In the genomic region with DNA sequence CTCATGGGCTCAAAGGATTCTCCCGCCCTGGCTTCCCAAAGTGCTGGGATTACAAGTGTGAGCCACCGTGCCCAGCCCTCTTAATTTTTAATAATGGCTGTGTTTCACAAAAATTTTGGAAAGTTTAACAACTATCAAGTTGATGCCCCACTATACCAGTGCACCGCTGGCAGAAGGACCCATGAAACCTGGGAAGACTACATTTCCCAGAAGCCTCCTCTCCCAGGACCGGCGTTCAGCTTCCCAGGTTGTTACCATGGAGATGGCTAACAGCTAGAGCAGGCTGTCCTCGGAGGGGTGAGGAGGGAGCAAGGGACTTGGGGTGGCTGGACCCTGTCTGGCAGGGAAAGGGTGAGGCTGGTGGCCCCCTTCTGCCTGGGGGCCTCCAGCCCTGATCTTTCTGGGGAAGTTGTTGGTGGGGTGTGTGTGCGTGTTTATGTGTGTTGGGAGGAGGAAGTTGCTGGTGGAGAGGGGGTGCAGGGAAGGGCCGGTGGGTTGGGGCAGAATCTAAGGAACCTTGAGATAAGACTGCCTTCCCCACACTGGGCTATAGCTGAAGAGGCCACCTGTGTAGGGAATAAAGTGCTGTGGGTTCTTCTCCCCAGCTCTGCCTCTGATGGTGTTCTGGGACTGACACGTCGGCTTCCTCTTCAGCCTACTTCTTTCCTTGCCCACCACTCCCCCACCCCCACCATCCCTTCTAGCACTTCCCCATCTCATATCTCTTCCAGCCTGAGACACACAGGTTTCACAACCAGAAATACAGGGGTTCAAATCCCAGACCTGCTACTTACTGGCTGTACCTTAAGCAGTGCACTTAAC, we compare ENCODE assay signal across 1 cellular context.
TF ChIP-seq lines count a peak whose summit lies in the region.

A gene with protein sequence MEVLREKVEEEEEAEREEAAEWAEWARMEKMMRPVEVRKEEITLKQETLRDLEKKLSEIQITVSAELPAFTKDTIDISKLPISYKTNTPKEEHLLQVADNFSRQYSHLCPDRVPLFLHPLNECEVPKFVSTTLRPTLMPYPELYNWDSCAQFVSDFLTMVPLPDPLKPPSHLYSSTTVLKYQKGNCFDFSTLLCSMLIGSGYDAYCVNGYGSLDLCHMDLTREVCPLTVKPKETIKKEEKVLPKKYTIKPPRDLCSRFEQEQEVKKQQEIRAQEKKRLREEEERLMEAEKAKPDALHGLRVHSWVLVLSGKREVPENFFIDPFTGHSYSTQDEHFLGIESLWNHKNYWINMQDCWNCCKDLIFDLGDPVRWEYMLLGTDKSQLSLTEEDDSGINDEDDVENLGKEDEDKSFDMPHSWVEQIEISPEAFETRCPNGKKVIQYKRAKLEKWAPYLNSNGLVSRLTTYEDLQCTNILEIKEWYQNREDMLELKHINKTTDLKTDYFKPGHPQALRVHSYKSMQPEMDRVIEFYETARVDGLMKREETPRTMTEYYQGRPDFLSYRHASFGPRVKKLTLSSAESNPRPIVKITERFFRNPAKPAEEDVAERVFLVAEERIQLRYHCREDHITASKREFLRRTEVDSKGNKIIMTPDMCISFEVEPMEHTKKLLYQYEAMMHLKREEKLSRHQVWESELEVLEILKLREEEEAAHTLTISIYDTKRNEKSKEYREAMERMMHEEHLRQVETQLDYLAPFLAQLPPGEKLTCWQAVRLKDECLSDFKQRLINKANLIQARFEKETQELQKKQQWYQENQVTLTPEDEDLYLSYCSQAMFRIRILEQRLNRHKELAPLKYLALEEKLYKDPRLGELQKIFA (plus strand): TSS at position 251 of the 822 bp plus-strand sequence. CDS start 3,144 bp downstream, outside the sequence.

TF ChIP-seq in K562, 482 proteins besides CTCF, POLR2A, EP300 and RAD21 (continued from another document):
- TF ChIP-seq RREB1 (CRISPR knock-in tag; IDR thresholded peaks at IDR 0.05) (no peak), E2F3 (CRISPR knock-in tag; IDR thresholded peaks at IDR 0.05) (no peak), ARNT (IDR thresholded peaks at IDR 0.05) (no peak), KLF10 (CRISPR knock-in tag; IDR thresholded peaks at IDR 0.05) (no peak), PCBP1 (IDR thresholded peaks at IDR 0.05; ENCODE audit: low read depth, low read length, poor library complexity, severe bottlenecking) (no peak), ZBTB43 (CRISPR knock-in tag; IDR thresholded peaks at IDR 0.05) (no peak), ZBTB17 (CRISPR knock-in tag; IDR thresholded peaks at IDR 0.05) (no peak), ELF2 (CRISPR knock-in tag; IDR thresholded peaks at IDR 0.05) (no peak), NCOA4 (IDR thresholded peaks at IDR 0.05; ENCODE audit: partially characterized antibody) (no peak), SIX5 (IDR thresholded peaks at IDR 0.05; ENCODE audit: borderline replicate concordance in 1 of 2, insufficient read depth in 1 of 2, low read depth in 1 of 2, low read length in 2 of 2) (peak; percentile 66 to 67; a peak in 3 of 4 replicates), SAFB (IDR thresholded peaks at IDR 0.05; ENCODE audit: borderline replicate concordance, low read depth, low read length) (no peak), GTF2F1 (IDR thresholded peaks at IDR 0.05; ENCODE audit: low read depth, low read length) (no peak), HINFP (tag; conservative IDR thresholded peaks at IDR 0.05; ENCODE audit: low read depth) (no peak), HOMEZ (CRISPR knock-in tag; IDR thresholded peaks at IDR 0.05) (no peak), NCOR1 (IDR thresholded peaks at IDR 0.05) (no peak), SP1 (CRISPR knock-in tag; IDR thresholded peaks at IDR 0.05) (no peak), BMI1 (IDR thresholded peaks at IDR 0.05; ENCODE audit: low read length) (no peak), HDAC3 (IDR thresholded peaks at IDR 0.05; ENCODE audit: borderline replicate concordance, partially characterized antibody) (no peak), ZNF354B (CRISPR knock-in tag; IDR thresholded peaks at IDR 0.05) (no peak), ZNF124 (CRISPR knock-in tag; IDR thresholded peaks at IDR 0.05) (no peak), SRSF1 (IDR thresholded peaks at IDR 0.05; ENCODE audit: low read depth, low read length) (no peak), CREM (IDR thresholded peaks at IDR 0.05; ENCODE audit: low read depth) (no peak), RAD51 (IDR thresholded peaks at IDR 0.05; ENCODE audit: borderline replicate concordance, low read depth) (no peak), ZNF766 (CRISPR knock-in tag; conservative IDR thresholded peaks at IDR 0.05) (no peak), ID3 (CRISPR knock-in tag; IDR thresholded peaks at IDR 0.05) (no peak), ID3 (tag; IDR thresholded peaks at IDR 0.05) (no peak), KAT2B (IDR thresholded peaks at IDR 0.05; ENCODE audit: low read depth, low read length) (no peak)
- TF ChIP-seq, protein P1, sequence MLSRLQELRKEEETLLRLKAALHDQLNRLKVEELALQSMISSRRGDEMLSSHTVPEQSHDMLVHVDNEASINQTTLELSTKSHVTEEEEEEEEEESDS (CRISPR knock-in tag; IDR thresholded peaks at IDR 0.05) = no peak
- TF ChIP-seq, protein P2, sequence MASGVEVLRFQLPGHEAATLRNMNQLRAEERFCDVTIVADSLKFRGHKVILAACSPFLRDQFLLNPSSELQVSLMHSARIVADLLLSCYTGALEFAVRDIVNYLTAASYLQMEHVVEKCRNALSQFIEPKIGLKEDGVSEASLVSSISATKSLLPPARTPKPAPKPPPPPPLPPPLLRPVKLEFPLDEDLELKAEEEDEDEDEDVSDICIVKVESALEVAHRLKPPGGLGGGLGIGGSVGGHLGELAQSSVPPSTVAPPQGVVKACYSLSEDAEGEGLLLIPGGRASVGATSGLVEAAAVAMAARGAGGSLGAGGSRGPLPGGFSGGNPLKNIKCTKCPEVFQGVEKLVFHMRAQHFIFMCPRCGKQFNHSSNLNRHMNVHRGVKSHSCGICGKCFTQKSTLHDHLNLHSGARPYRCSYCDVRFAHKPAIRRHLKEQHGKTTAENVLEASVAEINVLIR (CRISPR knock-in tag; IDR thresholded peaks at IDR 0.05) = no peak
